In genomic region chr17:27915715-27916114, GRCh38 we compare ENCODE assay signal across 27 cellular contexts. TPM values are rescaled to one million over a fixed set of nuclear protein-coding genes. Genes with fewer than 3 reads are reported as not detected.
DNase-seq lines count a peak whose midpoint lies in the region; ATAC-seq and TF ChIP-seq lines count a peak whose summit lies in the region.
"Had no signal": no experiment of that assay in that cellular context is flagged by ENCODE, and none has a peak within 500 bp of the region (broad histone marks: within the 10 kb centered on the region; RNA-seq: fewer than 3 reads in every experiment).

No MANE protein-coding gene starts in this region.

- TF ChIP-seq CTCF in CD8-positive, alpha-beta T cell (IDR thresholded peaks at IDR 0.05), result no peak

- no peak overlapping the region for H3K27ac Mint-ChIP-seq in CD8-positive, alpha-beta T cell
- H3K27ac Mint-ChIP-seq: activated CD8-positive, alpha-beta memory T cell treated with anti-CD3 and anti-CD28 coated beads, Interleukin-2, amount 10 ng/mL, durations not matched to agents 7 days and 5 days; activated T-cell treated with anti-CD3 and anti-CD28 coated beads, Interleukin-2, amount 50 U/mL, for 72 hours; stimulated activated naive B cell treated with anti-CD40 and anti-IgM and Interleukin-4, amounts not matched to agents 10 μg/mL and 1 μg/mL and 100 μg/mL, for 72 hours had no signal

- peaks cover 3% of the 10 kb centered on the region for H3K4me1 ChIP-seq in NT2/D1 (ENCODE audit: insufficient read depth, insufficient read length)
- H3K4me1 ChIP-seq in CD8-positive, alpha-beta T cell (ENCODE audit: insufficient read depth, low read length), result no peaks in the 10 kb centered on the region
- H3K4me1 ChIP-seq: prostate gland, SJSA1, upper lobe of left lung had no signal

- no peak overlapping the region for H3K9ac ChIP-seq in NT2/D1 (ENCODE audit: insufficient read length, low read depth)
- H3K9ac ChIP-seq: GM23248 had no signal

- CTCF ChIA-PET in CD8-positive, alpha-beta T cell (lab: Charles Lee), result no interaction called here

- no peak overlapping the region for H3K4me3 ChIP-seq in NT2/D1 (ENCODE audit: insufficient read length, low read depth)
- H3K4me3 ChIP-seq in CD8-positive, alpha-beta T cell (ENCODE audit: low read depth, low read length), result no peak overlapping the region
- H3K4me3 ChIP-seq: GM23248, lung, prostate gland, SJSA1, upper lobe of left lung had no signal

- no peaks in the 10 kb centered on the region for H3K36me3 Mint-ChIP-seq in CD8-positive, alpha-beta T cell
- H3K36me3 Mint-ChIP-seq: activated CD8-positive, alpha-beta memory T cell treated with anti-CD3 and anti-CD28 coated beads, Interleukin-2, amount 10 ng/mL, durations not matched to agents 7 days and 5 days; stimulated activated naive B cell treated with anti-CD40 and anti-IgM and Interleukin-4, amounts not matched to agents 10 μg/mL and 1 μg/mL and 100 μg/mL, for 72 hours had no signal

- H3K9me3 Mint-ChIP-seq in CD8-positive, alpha-beta T cell, result no peaks in the 10 kb centered on the region
- H3K9me3 Mint-ChIP-seq: stimulated activated naive B cell treated with anti-CD40 and anti-IgM and Interleukin-4, amounts not matched to agents 10 μg/mL and 1 μg/mL and 100 μg/mL, for 72 hours had no signal

- POLR2A ChIA-PET in CD8-positive, alpha-beta T cell (lab: Charles Lee), result no interaction called here

- DNase-seq in ELF-1 (ENCODE audit: low read depth, low spot score) (peak; percentile 94), NCI-H146 (lab: John Stamatoyannopoulos, UW) (peak; percentile 72), NT2/D1 (ENCODE audit: low read depth, low spot score) (peak; percentile 62), islet precursor cell (peak; percentile 59), DMS53 treated with DMSO at 0.1 percent for 48 hours (lab: John Stamatoyannopoulos, UW; ENCODE audit: unreplicated experiment) (no peak), mucosa of gallbladder (ENCODE audit: low spot score) (no peak)
- DNase-seq in CD8-positive, alpha-beta T cell, result no peak
- DNase-seq: ACHN; activated CD4-positive, CD25-positive, alpha-beta regulatory T cell; activated CD8-positive, alpha-beta memory T cell treated with anti-CD3 and anti-CD28 coated beads, Interleukin-2, amount 10 ng/mL, durations not matched to agents 7 days and 5 days; activated naive CD4-positive, alpha-beta T cell treated with Interleukin-2 at 50 U/mL for 16 hours; activated T-cell treated with anti-CD3 and anti-CD28 coated beads, Interleukin-2, amount 50 U/mL, for 72 hours; cerebellar nuclear complex; DMS53; GDM1; GM23248; NCI-H2029; NCI-H510A treated with DMSO at 0.1 percent for 48 hours; RPMI8226; stimulated activated CD4-positive, alpha-beta T cell treated with anti-CD3 and anti-CD28 coated beads, Interleukin-15, amount 100 ng/mL, for 24 hours; stimulated activated naive B cell treated with anti-CD40 and anti-IgM and Interleukin-4, amounts not matched to agents 10 μg/mL and 1 μg/mL and 100 μg/mL, for 72 hours; T-helper 1 cell; upper lobe of left lung had no signal

- H3K36me3 ChIP-seq in NT2/D1 (ENCODE audit: insufficient read depth, insufficient read length, low read length), result no peaks in the 10 kb centered on the region
- no peaks in the 10 kb centered on the region for H3K36me3 ChIP-seq in CD8-positive, alpha-beta T cell (ENCODE audit: insufficient read depth, low read length)
- H3K36me3 ChIP-seq: prostate gland, SJSA1, upper lobe of left lung had no signal

- intact Hi-C loops in CD8-positive, alpha-beta T cell (cut with DNase I, micrococcal nuclease), result no loop called here

- no peak overlapping the region for H3K27ac ChIP-seq in CD8-positive, alpha-beta T cell (ENCODE audit: low read depth, low read length)
- H3K27ac ChIP-seq: GM23248, prostate gland, SJSA1, upper lobe of left lung had no signal

- H3K4me1 Mint-ChIP-seq in CD8-positive, alpha-beta T cell (ENCODE audit: low read depth), result no peaks in the 10 kb centered on the region
- H3K4me1 Mint-ChIP-seq: activated CD8-positive, alpha-beta memory T cell treated with anti-CD3 and anti-CD28 coated beads, Interleukin-2, amount 10 ng/mL, durations not matched to agents 7 days and 5 days; stimulated activated naive B cell treated with anti-CD40 and anti-IgM and Interleukin-4, amounts not matched to agents 10 μg/mL and 1 μg/mL and 100 μg/mL, for 72 hours had no signal

- peaks cover 95% of the 10 kb centered on the region for H3K27me3 ChIP-seq in NT2/D1 (ENCODE audit: insufficient read depth, insufficient read length)
- H3K27me3 ChIP-seq in CD8-positive, alpha-beta T cell (ENCODE audit: insufficient read depth, low read length), result no peaks in the 10 kb centered on the region
- H3K27me3 ChIP-seq: SJSA1, upper lobe of left lung had no signal

- no peaks in the 10 kb centered on the region for H3K9me3 ChIP-seq in NT2/D1 (ENCODE audit: insufficient read depth, low read length)
- no peaks in the 10 kb centered on the region for H3K9me3 ChIP-seq in CD8-positive, alpha-beta T cell (ENCODE audit: low read length)
- H3K9me3 ChIP-seq: prostate gland, SJSA1, upper lobe of left lung had no signal

- ATAC-seq in CD8-positive, alpha-beta T cell, result no peak
- ATAC-seq in GM19035 (IDR thresholded peaks at IDR 0.05; ENCODE audit: unreplicated experiment), result no peak
- ATAC-seq: activated CD8-positive, alpha-beta memory T cell treated with anti-CD3 and anti-CD28 coated beads, Interleukin-2, amount 10 ng/mL, durations not matched to agents 7 days and 5 days; activated T-cell treated with anti-CD3 and anti-CD28 coated beads, Interleukin-2, amount 50 U/mL, for 72 hours; stimulated activated naive B cell treated with anti-CD40 and anti-IgM and Interleukin-4, amounts not matched to agents 10 μg/mL and 1 μg/mL and 100 μg/mL, for 72 hours had no signal

- H3K4me3 Mint-ChIP-seq in CD8-positive, alpha-beta T cell, result no peak overlapping the region
- H3K4me3 Mint-ChIP-seq: activated CD8-positive, alpha-beta memory T cell treated with anti-CD3 and anti-CD28 coated beads, Interleukin-2, amount 10 ng/mL, durations not matched to agents 7 days and 5 days; activated T-cell treated with anti-CD3 and anti-CD28 coated beads, Interleukin-2, amount 50 U/mL, for 72 hours; stimulated activated naive B cell treated with anti-CD40 and anti-IgM and Interleukin-4, amounts not matched to agents 10 μg/mL and 1 μg/mL and 100 μg/mL, for 72 hours had no signal

- peaks cover 12% of the 10 kb centered on the region for H3K27me3 Mint-ChIP-seq in CD8-positive, alpha-beta T cell (ENCODE audit: low read depth)

RNA-seq across cellular contexts. Expression of gene LYRM9, which starts 22.6 kb away (rescaled TPM):
- total RNA-seq in CD8-positive, alpha-beta T cell, result 10 to 100 TPM; 12.5 to 12.8 TPM
- 6.6 TPM for total RNA-seq in mucosa of gallbladder

Comparison
In these comparisons a context has a peak if more than half of its experiments do, and no peak if none do; other contexts are left out.
1. DNase-seq: peak in ELF-1 (single experiment), NCI-H146 (single experiment), NT2/D1 (single experiment) and islet precursor cell (single experiment); none in DMS53 treated with DMSO at 0.1 percent for 48 hours (single experiment), CD8-positive, alpha-beta T cell (0 of 7) and mucosa of gallbladder (single experiment).